ENCODE assay signal across 8 cellular contexts in genomic region chr11:33735166-33735425, GRCh38. TPM values are rescaled to one million over a fixed set of nuclear protein-coding genes. Genes with fewer than 3 reads are reported as not detected.
DNase-seq lines count a peak whose midpoint lies in the region; ATAC-seq and TF ChIP-seq lines count a peak whose summit lies in the region.

No MANE protein-coding gene starts in this region.

- H3K9me3 ChIP-seq in left lung: no peaks in the 10 kb centered on the region
- H3K9me3 ChIP-seq in tibial artery: no peaks in the 10 kb centered on the region

- H3K27ac ChIP-seq in adipose tissue (ENCODE audit: low read depth, low read length) (peak overlapping the region; percentile 41), left lung (peak overlapping the region; percentile 90 to 97), tibial artery (peak overlapping the region; percentile 86 to 89)

- peaks cover 0 to 21% of the 10 kb centered on the region in 2 donors for H3K36me3 ChIP-seq in left lung
- peaks cover 0 to 5% (median 0%) of the 10 kb centered on the region in 3 donors for H3K36me3 ChIP-seq in tibial artery

- H3K4me3 ChIP-seq in left lung (peak overlapping the region; percentile 77 to 90), tibial artery (peak overlapping the region; percentile 61 to 78)

- no peak for TF ChIP-seq CTCF in left lung (IDR thresholded peaks at IDR 0.05)
- no peak for TF ChIP-seq CTCF in tibial artery (IDR thresholded peaks at IDR 0.05)

- H3K27me3 ChIP-seq in left lung (no peaks in the 10 kb centered on the region), tibial artery (no peaks in the 10 kb centered on the region)

- peak; percentile 1 for ATAC-seq in HG03135 (IDR thresholded peaks at IDR 0.05; ENCODE audit: unreplicated experiment)
- ATAC-seq in left lung: peak; percentile 4
- no peak for ATAC-seq in esophagus mucosa

- H3K4me1 ChIP-seq in left lung: peaks cover 19 to 58% of the 10 kb centered on the region in 2 donors
- H3K4me1 ChIP-seq in tibial artery: peaks cover 0 to 51% (median 31%) of the 10 kb centered on the region in 4 donors

- DNase-seq in ELR (ENCODE audit: low read depth): peak; percentile 20
- DNase-seq in left lung: no peak
- DNase-seq in tibial artery: no peak
- no peak for DNase-seq in stimulated activated CD4-positive, alpha-beta T cell treated with anti-CD3 and anti-CD28 coated beads, Interleukin-2, amount 100 ng/mL, for 48 hours
- DNase-seq in NOMO-1 treated with DMSO at 0.1 percent for 48 hours (lab: John Stamatoyannopoulos, UW; ENCODE audit: unreplicated experiment): no peak

- intact Hi-C loops in left lung (cut with DNase I): no loop called here
- intact Hi-C loops in tibial artery (cut with DNase I; ENCODE audit: low total_unique reads): loop anchor here (5.0 kb wide), 2 partner anchors 33 to 373 kb away; partner anchors contain the start of gene C11orf91

- 3 to 20% (median 12%) methylated on average over 8 of the region's 8 CpGs for WGBS in adipose tissue, 3 donors

RNA-seq across cellular contexts. Expression of gene CD59, which starts 1.1 kb away (rescaled TPM):
- 100 to 1,000 TPM in 2 of 3 donors, 10 to 100 TPM in 1; 93.3 to 524 (median 148) TPM for polyA plus RNA-seq in adipose tissue
- total RNA-seq in left lung: 1,000 to 10,000 TPM in 1 of 2 donors, 100 to 1,000 TPM in 1; 928 to 1,244 TPM
- 319 TPM for total RNA-seq in esophagus mucosa

RNA-seq across cellular contexts. Expression of gene C11orf91, which starts 34.5 kb away (rescaled TPM):
- polyA plus RNA-seq in adipose tissue: under 1 TPM in 1 of 3 donors, not detected in 2; 0.40 TPM
- 1 to 10 TPM in 1 of 2 donors, not detected in 1; 2.2 TPM for total RNA-seq in left lung
- 1.1 TPM for total RNA-seq in esophagus mucosa

RNA-seq across cellular contexts. Expression of gene FBXO3, which starts 39.2 kb away (rescaled TPM):
- 10 to 100 TPM; 17.2 to 27.3 (median 21.4) TPM for polyA plus RNA-seq in adipose tissue
- 10 to 100 TPM; 25.9 to 30.5 TPM for total RNA-seq in left lung
- 23.8 TPM for total RNA-seq in esophagus mucosa

Comparison
In these comparisons a context has a peak if more than half of its experiments do, and no peak if none do; other contexts are left out.
1. H3K27ac ChIP-seq: peak in every context shown above with its lines; median percentile 94 in left lung; 88 in tibial artery; 41 in adipose tissue.